ENCODE assay signal across 3 cellular contexts in the genomic region with DNA sequence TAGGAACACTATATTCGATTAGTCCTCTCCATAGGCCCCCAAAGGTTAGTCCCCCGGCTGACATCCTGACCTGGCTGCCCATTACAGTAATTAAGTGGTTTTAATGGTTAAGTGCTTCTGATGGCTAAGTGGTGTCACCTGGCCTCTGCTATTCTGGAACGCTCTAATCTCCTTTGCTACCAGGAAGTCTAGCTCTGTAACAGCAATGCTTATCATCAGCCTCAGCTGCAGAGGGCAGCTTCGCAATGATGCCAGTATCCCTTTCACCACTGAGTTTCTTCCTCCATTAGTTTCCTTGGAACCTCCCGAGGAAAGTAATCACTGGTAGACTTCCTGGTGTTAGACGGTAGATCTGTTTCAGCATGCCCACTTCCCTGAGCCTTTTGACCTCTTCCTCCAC.
TF ChIP-seq lines count a peak whose summit lies in the region.

No MANE protein-coding gene starts in this region.

TF ChIP-seq in SK-N-SH, 30 proteins besides CTCF, POLR2A, EP300 and RAD21 (continued from another document and continues in another):
- TF ChIP-seq, protein P1, sequence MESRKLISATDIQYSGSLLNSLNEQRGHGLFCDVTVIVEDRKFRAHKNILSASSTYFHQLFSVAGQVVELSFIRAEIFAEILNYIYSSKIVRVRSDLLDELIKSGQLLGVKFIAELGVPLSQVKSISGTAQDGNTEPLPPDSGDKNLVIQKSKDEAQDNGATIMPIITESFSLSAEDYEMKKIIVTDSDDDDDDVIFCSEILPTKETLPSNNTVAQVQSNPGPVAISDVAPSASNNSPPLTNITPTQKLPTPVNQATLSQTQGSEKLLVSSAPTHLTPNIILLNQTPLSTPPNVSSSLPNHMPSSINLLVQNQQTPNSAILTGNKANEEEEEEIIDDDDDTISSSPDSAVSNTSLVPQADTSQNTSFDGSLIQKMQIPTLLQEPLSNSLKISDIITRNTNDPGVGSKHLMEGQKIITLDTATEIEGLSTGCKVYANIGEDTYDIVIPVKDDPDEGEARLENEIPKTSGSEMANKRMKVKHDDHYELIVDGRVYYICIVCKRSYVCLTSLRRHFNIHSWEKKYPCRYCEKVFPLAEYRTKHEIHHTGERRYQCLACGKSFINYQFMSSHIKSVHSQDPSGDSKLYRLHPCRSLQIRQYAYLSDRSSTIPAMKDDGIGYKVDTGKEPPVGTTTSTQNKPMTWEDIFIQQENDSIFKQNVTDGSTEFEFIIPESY (IDR thresholded peaks at IDR 0.05; ENCODE audit: borderline replicate concordance, low read depth): no peak
- TF ChIP-seq TEAD4 (IDR thresholded peaks at IDR 0.05; ENCODE audit: borderline replicate concordance, insufficient read depth) (no peak), JUND (IDR thresholded peaks at IDR 0.05) (no peak), TCF12 (IDR thresholded peaks at IDR 0.05) (no peak), FOSL2 (IDR thresholded peaks at IDR 0.05; ENCODE audit: borderline replicate concordance, low read depth) (no peak), CHD2 (IDR thresholded peaks at IDR 0.05; ENCODE audit: low read length, partially characterized antibody) (no peak), NFIC (IDR thresholded peaks at IDR 0.05; ENCODE audit: borderline replicate concordance) (no peak), GABPA (IDR thresholded peaks at IDR 0.05; ENCODE audit: low read depth) (no peak), SIN3A (IDR thresholded peaks at IDR 0.05; ENCODE audit: borderline replicate concordance, low read depth, low read length) (no peak)
- TF ChIP-seq, protein P2, sequence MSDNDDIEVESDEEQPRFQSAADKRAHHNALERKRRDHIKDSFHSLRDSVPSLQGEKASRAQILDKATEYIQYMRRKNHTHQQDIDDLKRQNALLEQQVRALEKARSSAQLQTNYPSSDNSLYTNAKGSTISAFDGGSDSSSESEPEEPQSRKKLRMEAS (IDR thresholded peaks at IDR 0.05; ENCODE audit: low read depth): no peak
- TF ChIP-seq, protein P3, sequence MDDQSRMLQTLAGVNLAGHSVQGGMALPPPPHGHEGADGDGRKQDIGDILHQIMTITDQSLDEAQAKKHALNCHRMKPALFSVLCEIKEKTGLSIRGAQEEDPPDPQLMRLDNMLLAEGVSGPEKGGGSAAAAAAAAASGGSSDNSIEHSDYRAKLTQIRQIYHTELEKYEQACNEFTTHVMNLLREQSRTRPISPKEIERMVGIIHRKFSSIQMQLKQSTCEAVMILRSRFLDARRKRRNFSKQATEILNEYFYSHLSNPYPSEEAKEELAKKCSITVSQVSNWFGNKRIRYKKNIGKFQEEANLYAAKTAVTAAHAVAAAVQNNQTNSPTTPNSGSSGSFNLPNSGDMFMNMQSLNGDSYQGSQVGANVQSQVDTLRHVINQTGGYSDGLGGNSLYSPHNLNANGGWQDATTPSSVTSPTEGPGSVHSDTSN (IDR thresholded peaks at IDR 0.05): no peak
- TF ChIP-seq, protein P4, sequence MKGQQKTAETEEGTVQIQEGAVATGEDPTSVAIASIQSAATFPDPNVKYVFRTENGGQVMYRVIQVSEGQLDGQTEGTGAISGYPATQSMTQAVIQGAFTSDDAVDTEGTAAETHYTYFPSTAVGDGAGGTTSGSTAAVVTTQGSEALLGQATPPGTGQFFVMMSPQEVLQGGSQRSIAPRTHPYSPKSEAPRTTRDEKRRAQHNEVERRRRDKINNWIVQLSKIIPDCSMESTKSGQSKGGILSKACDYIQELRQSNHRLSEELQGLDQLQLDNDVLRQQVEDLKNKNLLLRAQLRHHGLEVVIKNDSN (IDR thresholded peaks at IDR 0.05; ENCODE audit: borderline replicate concordance, low read depth): no peak

TF ChIP-seq in SK-N-SH treated with all-trans-retinoic acid at 6 μM for 48 hours, 23 proteins besides CTCF, POLR2A, EP300 and RAD21:
- TF ChIP-seq, protein P5, sequence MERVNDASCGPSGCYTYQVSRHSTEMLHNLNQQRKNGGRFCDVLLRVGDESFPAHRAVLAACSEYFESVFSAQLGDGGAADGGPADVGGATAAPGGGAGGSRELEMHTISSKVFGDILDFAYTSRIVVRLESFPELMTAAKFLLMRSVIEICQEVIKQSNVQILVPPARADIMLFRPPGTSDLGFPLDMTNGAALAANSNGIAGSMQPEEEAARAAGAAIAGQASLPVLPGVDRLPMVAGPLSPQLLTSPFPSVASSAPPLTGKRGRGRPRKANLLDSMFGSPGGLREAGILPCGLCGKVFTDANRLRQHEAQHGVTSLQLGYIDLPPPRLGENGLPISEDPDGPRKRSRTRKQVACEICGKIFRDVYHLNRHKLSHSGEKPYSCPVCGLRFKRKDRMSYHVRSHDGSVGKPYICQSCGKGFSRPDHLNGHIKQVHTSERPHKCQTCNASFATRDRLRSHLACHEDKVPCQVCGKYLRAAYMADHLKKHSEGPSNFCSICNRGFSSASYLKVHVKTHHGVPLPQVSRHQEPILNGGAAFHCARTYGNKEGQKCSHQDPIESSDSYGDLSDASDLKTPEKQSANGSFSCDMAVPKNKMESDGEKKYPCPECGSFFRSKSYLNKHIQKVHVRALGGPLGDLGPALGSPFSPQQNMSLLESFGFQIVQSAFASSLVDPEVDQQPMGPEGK (CRISPR knock-in tag; IDR thresholded peaks at IDR 0.05; ENCODE audit: borderline replicate concordance): no peak
- TF ChIP-seq ZNF565 (CRISPR knock-in tag; conservative IDR thresholded peaks at IDR 0.05; ENCODE audit: low read depth): no peak
- TF ChIP-seq ZC3H10 (CRISPR knock-in tag; IDR thresholded peaks at IDR 0.05): no peak
- no peak for TF ChIP-seq TCF4 (CRISPR knock-in tag; IDR thresholded peaks at IDR 0.05; ENCODE audit: borderline replicate concordance)
- TF ChIP-seq, protein P6, sequence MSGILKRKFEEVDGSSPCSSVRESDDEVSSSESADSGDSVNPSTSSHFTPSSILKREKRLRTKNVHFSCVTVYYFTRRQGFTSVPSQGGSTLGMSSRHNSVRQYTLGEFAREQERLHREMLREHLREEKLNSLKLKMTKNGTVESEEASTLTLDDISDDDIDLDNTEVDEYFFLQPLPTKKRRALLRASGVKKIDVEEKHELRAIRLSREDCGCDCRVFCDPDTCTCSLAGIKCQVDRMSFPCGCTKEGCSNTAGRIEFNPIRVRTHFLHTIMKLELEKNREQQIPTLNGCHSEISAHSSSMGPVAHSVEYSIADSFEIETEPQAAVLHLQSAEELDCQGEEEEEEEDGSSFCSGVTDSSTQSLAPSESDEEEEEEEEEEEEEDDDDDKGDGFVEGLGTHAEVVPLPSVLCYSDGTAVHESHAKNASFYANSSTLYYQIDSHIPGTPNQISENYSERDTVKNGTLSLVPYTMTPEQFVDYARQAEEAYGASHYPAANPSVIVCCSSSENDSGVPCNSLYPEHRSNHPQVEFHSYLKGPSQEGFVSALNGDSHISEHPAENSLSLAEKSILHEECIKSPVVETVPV (CRISPR knock-in tag; IDR thresholded peaks at IDR 0.05): no peak
- no peak for TF ChIP-seq BACH2 (CRISPR knock-in tag; IDR thresholded peaks at IDR 0.05; ENCODE audit: borderline replicate concordance)
- no peak for TF ChIP-seq CSDC2 (CRISPR knock-in tag; IDR thresholded peaks at IDR 0.05)
- TF ChIP-seq TOX (CRISPR knock-in tag; IDR thresholded peaks at IDR 0.05; ENCODE audit: borderline replicate concordance): no peak
- TF ChIP-seq RARB (CRISPR knock-in tag; IDR thresholded peaks at IDR 0.05): no peak
- no peak for TF ChIP-seq GLIS3 (CRISPR knock-in tag; IDR thresholded peaks at IDR 0.05)
- no peak for TF ChIP-seq OSR1 (CRISPR knock-in tag; IDR thresholded peaks at IDR 0.05)
- TF ChIP-seq PPARA (CRISPR knock-in tag; IDR thresholded peaks at IDR 0.05; ENCODE audit: borderline replicate concordance): no peak

TF ChIP-seq in IMR-90, 13 proteins besides CTCF, POLR2A, EP300 and RAD21 (continued from another document):
- TF ChIP-seq MXI1 (IDR thresholded peaks at IDR 0.05; ENCODE audit: borderline replicate concordance, low read depth, low read length): no peak
